In genomic region chr1:247156787-247157232, GRCh38 we compare ENCODE assay signal across 1 cellular context.
TF ChIP-seq lines count a peak whose summit lies in the region.

No MANE protein-coding gene starts in this region.

TF ChIP-seq in K562, 482 proteins besides CTCF, POLR2A, EP300 and RAD21 (continued from another document and continues in another):
- TF ChIP-seq ZBTB40 (IDR thresholded peaks at IDR 0.05) (no peak), ZBTB40 (CRISPR knock-in tag; IDR thresholded peaks at IDR 0.05) (no peak), CBX1 (IDR thresholded peaks at IDR 0.05; ENCODE audit: low read depth) (0 out of 2 replicates have a peak, but pooled peaks have one; percentile 36), HDGF (IDR thresholded peaks at IDR 0.05) (no peak), THAP7 (CRISPR knock-in tag; IDR thresholded peaks at IDR 0.05) (no peak), RBM25 (IDR thresholded peaks at IDR 0.05; ENCODE audit: low read depth, low read length, severe bottlenecking) (peak; percentile 57), ZC3H4 (CRISPR knock-in tag; IDR thresholded peaks at IDR 0.05; ENCODE audit: borderline replicate concordance) (no peak), POLR2AphosphoS5 (IDR thresholded peaks at IDR 0.05; ENCODE audit: control insufficient read depth, insufficient read depth, low read depth, low read length) (no peak), RB1 (IDR thresholded peaks at IDR 0.05; ENCODE audit: low read depth) (no peak), ILK (tag; IDR thresholded peaks at IDR 0.05; ENCODE audit: borderline replicate concordance, low read depth) (no peak), ZSCAN32 (CRISPR knock-in tag; IDR thresholded peaks at IDR 0.05) (no peak), RBM17 (IDR thresholded peaks at IDR 0.05; ENCODE audit: borderline replicate concordance, low read depth, low read length) (no peak), ELF1 (tag; IDR thresholded peaks at IDR 0.05) (no peak), GTF3C2 (IDR thresholded peaks at IDR 0.05; ENCODE audit: borderline replicate concordance, extremely low read depth, insufficient read length) (no peak), MAFK (IDR thresholded peaks at IDR 0.05; ENCODE audit: low read length) (no peak), NR1H2 (CRISPR knock-in tag; IDR thresholded peaks at IDR 0.05) (no peak), RBM22 (IDR thresholded peaks at IDR 0.05; ENCODE audit: low read depth, low read length, poor library complexity, severe bottlenecking) (no peak), CBFA2T3 (IDR thresholded peaks at IDR 0.05) (no peak), ETS1 (conservative IDR thresholded peaks at IDR 0.05; ENCODE audit: control insufficient read depth, low read depth, low read length) (peak; percentile 58; the same call in 1 of the 2 replicates), ZNF282 (CRISPR knock-in tag; IDR thresholded peaks at IDR 0.05) (no peak), TEAD2 (tag; IDR thresholded peaks at IDR 0.05) (no peak), NR3C1 (CRISPR knock-in tag; IDR thresholded peaks at IDR 0.05) (no peak), TAF7 (tag; IDR thresholded peaks at IDR 0.05) (no peak), NUFIP1 (IDR thresholded peaks at IDR 0.05; ENCODE audit: partially characterized antibody) (no peak), ARNT (IDR thresholded peaks at IDR 0.05) (no peak), RBM14 (IDR thresholded peaks at IDR 0.05; ENCODE audit: borderline replicate concordance, insufficient read depth, low read depth, low read length) (no peak), E2F5 (CRISPR knock-in tag; IDR thresholded peaks at IDR 0.05) (no peak), ZNF217 (CRISPR knock-in tag; IDR thresholded peaks at IDR 0.05) (no peak), FOXJ3 (CRISPR knock-in tag; IDR thresholded peaks at IDR 0.05) (no peak), MTA3 (IDR thresholded peaks at IDR 0.05; ENCODE audit: borderline replicate concordance) (no peak), MCM2 (IDR thresholded peaks at IDR 0.05; ENCODE audit: low read depth) (no peak), TEAD4 (IDR thresholded peaks at IDR 0.05; ENCODE audit: low read length) (peak; percentile 8; the same call in 1 of the 2 replicates), TEAD4 (CRISPR knock-in tag; IDR thresholded peaks at IDR 0.05; ENCODE audit: borderline replicate concordance) (no peak), PRDM10 (IDR thresholded peaks at IDR 0.05; ENCODE audit: partially characterized antibody) (no peak), MED1 (CRISPR knock-in tag; IDR thresholded peaks at IDR 0.05; ENCODE audit: borderline replicate concordance) (no peak), SRF (CRISPR knock-in tag; IDR thresholded peaks at IDR 0.05) (no peak), ZNF41 (CRISPR knock-in tag; conservative IDR thresholded peaks at IDR 0.05) (no peak), USF1 (CRISPR knock-in tag; IDR thresholded peaks at IDR 0.05) (no peak), STAG1 (CRISPR knock-in tag; IDR thresholded peaks at IDR 0.05; ENCODE audit: borderline replicate concordance) (no peak), NFE2 (IDR thresholded peaks at IDR 0.05; ENCODE audit: low read depth) (no peak), ZNF274 (IDR thresholded peaks at IDR 0.05; ENCODE audit: borderline replicate concordance, low read depth, low read length) (peak; percentile 99), SLC30A9 (CRISPR knock-in tag; IDR thresholded peaks at IDR 0.05) (no peak), EP400 (IDR thresholded peaks at IDR 0.05) (no peak), POLR3A (IDR thresholded peaks at IDR 0.05; ENCODE audit: borderline replicate concordance, extremely low read depth, insufficient read depth, insufficient read length) (no peak), ERF (CRISPR knock-in tag; IDR thresholded peaks at IDR 0.05) (no peak), THRA (IDR thresholded peaks at IDR 0.05) (no peak)
